Comparison of ENCODE assay signal across 31 cellular contexts in the genomic region with DNA sequence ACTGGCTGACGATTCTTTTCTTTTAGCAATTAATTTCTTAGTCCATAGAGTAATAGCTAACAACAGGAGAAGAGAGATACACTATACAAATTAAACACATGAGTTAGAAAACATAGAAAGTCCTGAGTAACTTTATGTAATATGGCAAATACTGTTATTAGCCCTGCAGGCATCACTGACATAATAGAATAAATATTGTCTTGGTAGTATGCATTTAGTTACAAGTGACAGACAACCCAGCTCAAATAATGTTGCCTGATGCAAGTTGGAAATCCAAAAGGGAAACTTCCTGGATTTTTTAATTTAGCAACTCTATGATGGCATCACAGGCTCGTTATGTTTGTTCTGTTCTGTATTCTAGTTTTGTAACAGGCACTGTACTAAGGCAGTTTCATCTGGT.
"Had no signal": no experiment of that assay in that cellular context is flagged by ENCODE, and none has a peak within 500 bp of the region (broad histone marks: within the 10 kb centered on the region; RNA-seq: fewer than 3 reads in every experiment).

No MANE protein-coding gene starts in this region.

- H3K4me1 ChIP-seq: ascending aorta, colonic mucosa, esophagus muscularis mucosa, gastrocnemius medialis, heart left ventricle had no signal

- H3K4me3 ChIP-seq: ascending aorta, cardiac muscle cell, colonic mucosa, esophagus muscularis mucosa, gastrocnemius medialis, heart left ventricle had no signal

- H3K27ac ChIP-seq: ascending aorta, brain microvascular endothelial cell, cardiac muscle cell, colonic mucosa, esophagus muscularis mucosa, foreskin keratinocyte, gastrocnemius medialis, heart left ventricle, WERI-Rb-1 had no signal

- H3K27me3 ChIP-seq: ascending aorta, brain microvascular endothelial cell, cardiac muscle cell, colonic mucosa, esophagus muscularis mucosa, foreskin keratinocyte, gastrocnemius medialis had no signal

- H3K9me3 ChIP-seq: ascending aorta, colonic mucosa, esophagus muscularis mucosa, gastrocnemius medialis had no signal

- H3K36me3 ChIP-seq: ascending aorta, brain microvascular endothelial cell, cardiac muscle cell, colonic mucosa, esophagus muscularis mucosa, gastrocnemius medialis, heart left ventricle, WERI-Rb-1 had no signal

- ATAC-seq: activated CD4-positive, CD25-positive, alpha-beta regulatory T cell treated with anti-CD3 and anti-CD28 coated beads, Interleukin-2, amount 50 U/mL, for 24 hours; activated CD8-positive, alpha-beta memory T cell treated with anti-CD3 and anti-CD28 coated beads, Interleukin-2, amount 10 ng/mL, durations not matched to agents 7 days and 5 days; activated CD8-positive, alpha-beta T cell treated with anti-CD3 and anti-CD28 coated beads, Interleukin-2, amount 10 ng/mL, durations not matched to agents 7 days and 5 days; activated naive CD4-positive, alpha-beta T cell treated with anti-CD3 and anti-CD28 coated beads, Interleukin-2, amount 50 U/mL, for 72 hours; activated T-cell treated with anti-CD3 and anti-CD28 coated beads, Interleukin-2, amount 50 U/mL, for 72 hours; foreskin keratinocyte; gastrocnemius medialis; heart left ventricle had no signal

- DNase-seq: activated B cell treated with CpG ODN at 0.5 μM for 24 hours; activated CD4-positive, alpha-beta T cell treated with anti-CD3 and anti-CD28 coated beads for 48 hours; activated CD4-positive, alpha-beta T cell treated with anti-CD3 and anti-CD28 coated beads, Interleukin-2, amount 50 U/mL, for 1 hour; activated CD4-positive, alpha-beta T cell treated with anti-CD3 and anti-CD28 coated beads, Interleukin-2, amount 50 U/mL, for 48 hours; activated CD8-positive, alpha-beta memory T cell treated with anti-CD3 and anti-CD28 coated beads, Interleukin-2, amount 10 ng/mL, durations not matched to agents 7 days and 5 days; activated CD8-positive, alpha-beta memory T cell treated with anti-CD3 and anti-CD28 coated beads, Interleukin-2, amount 50 U/mL, for 4 hours; activated CD8-positive, alpha-beta T cell treated with anti-CD3 and anti-CD28 coated beads, Interleukin-2, amount 10 ng/mL, durations not matched to agents 7 days and 5 days; activated gamma-delta T cell; activated naive CD4-positive, alpha-beta T cell; activated naive CD4-positive, alpha-beta T cell treated with anti-CD3 and anti-CD28 coated beads, Interleukin-2, amount 10 ng/mL, durations not matched to agents 7 days and 5 days; activated naive CD8-positive, alpha-beta T cell treated with anti-CD3 and anti-CD28 coated beads, Interleukin-2, amount 10 ng/mL, durations not matched to agents 7 days and 5 days; activated T-cell treated with anti-CD3 and anti-CD28 coated beads, Interleukin-2, amount 50 U/mL, for 24 hours; activated T-cell treated with anti-CD3 and anti-CD28 coated beads, Interleukin-2, amount 50 U/mL, for 72 hours; brain microvascular endothelial cell; central memory CD4-positive, alpha-beta T cell; cerebellar nuclear complex; colonic mucosa; effector CD8-positive, alpha-beta T cell; erythroblast; gastrocnemius medialis; glutamatergic neuron; heart left ventricle; hypothalamus; T-helper 9 cell had no signal
